ENCODE assay signal across 11 cellular contexts in the genomic region with DNA sequence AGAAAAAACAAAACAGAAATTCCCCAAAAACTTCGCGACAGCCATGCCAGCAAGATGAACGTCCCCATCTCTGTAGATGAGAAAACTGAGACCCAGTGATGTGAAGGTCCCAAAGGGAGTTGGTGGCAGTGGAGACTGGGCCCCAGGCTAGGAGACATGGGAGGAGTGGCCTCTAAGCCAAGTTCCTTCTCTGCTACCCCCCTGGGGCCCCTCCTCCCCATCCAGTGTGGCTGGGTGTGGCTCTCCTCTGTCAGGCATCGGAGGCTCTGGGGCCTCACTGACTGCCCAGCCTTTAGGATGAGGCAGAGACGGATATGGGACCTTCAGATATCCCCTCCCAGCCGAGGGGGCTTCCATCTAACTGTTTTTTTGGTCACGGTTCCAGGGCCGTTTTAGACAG. TPM values are rescaled to one million over a fixed set of nuclear protein-coding genes. Genes with fewer than 3 reads are reported as not detected.
DNase-seq lines count a peak whose midpoint lies in the region; ATAC-seq and TF ChIP-seq lines count a peak whose summit lies in the region.
"Had no signal": no experiment of that assay in that cellular context is flagged by ENCODE, and none has a peak within 500 bp of the region (broad histone marks: within the 10 kb centered on the region; RNA-seq: fewer than 3 reads in every experiment).

No MANE protein-coding gene starts in this region.

- peaks cover 66% of the 10 kb centered on the region for H3K4me1 Mint-ChIP-seq in activated naive CD4-positive, alpha-beta T cell treated with anti-CD3 and anti-CD28 coated beads, Interleukin-2, amount 10 ng/mL, durations not matched to agents 7 days and 5 days

- H2AFZ ChIP-seq in PC-3 (ENCODE audit: low read length) = no peak overlapping the region

- no peaks in the 10 kb centered on the region for H3K9me3 ChIP-seq in SK-N-MC (ENCODE audit: low read depth, low read length)
- no peaks in the 10 kb centered on the region for H3K9me3 ChIP-seq in transverse colon
- H3K9me3 ChIP-seq in PC-3 (ENCODE audit: low read length) = no peaks in the 10 kb centered on the region

- H3K4me3 Mint-ChIP-seq in activated naive CD4-positive, alpha-beta T cell treated with anti-CD3 and anti-CD28 coated beads, Interleukin-2, amount 10 ng/mL, durations not matched to agents 7 days and 5 days = no peak overlapping the region

- POLR2A ChIA-PET in PC-3 (lab: Charles Lee; ENCODE audit: unreplicated experiment) = no interaction called here

- peak overlapping the region; percentile 24; the same call in 1 of the 2 replicates for H3K4me3 ChIP-seq in SK-N-MC
- H3K4me3 ChIP-seq in transverse colon = no peak overlapping the region
- no peak overlapping the region for H3K4me3 ChIP-seq in PC-3 (ENCODE audit: low read length)

- WGBS in transverse colon (ENCODE audit: low coverage in 1 of 2), 2 donors = 75% methylated on average over 8 of the region's 8 CpGs; no CpG with 5 or more reads in 1 of the 2 donors

- no peak for TF ChIP-seq POLR2A in transverse colon (IDR thresholded peaks at IDR 0.05)

- TF ChIP-seq EP300 in transverse colon (IDR thresholded peaks at IDR 0.05; ENCODE audit: low read depth) = no peak

- intact Hi-C loops in left ventricle myocardium superior (cut with micrococcal nuclease) = no loop called here
- intact Hi-C loops in transverse colon (cut with DNase I; ENCODE audit: low total_unique reads) = no loop called here
- intact Hi-C loops in PC-3 (cut with micrococcal nuclease) = no loop called here

- no peaks in the 10 kb centered on the region for H3K9me2 ChIP-seq in PC-3 (replicated peaks; ENCODE audit: low read length)

- H3K4me2 ChIP-seq in PC-3 (ENCODE audit: low read length) = no peak overlapping the region

- no peak for DNase-seq in activated naive CD4-positive, alpha-beta T cell treated with anti-CD3 and anti-CD28 coated beads, Interleukin-2, amount 10 ng/mL, durations not matched to agents 7 days and 5 days
- no peak for DNase-seq in activated naive CD4-positive, alpha-beta T cell treated with Interleukin-2 at 50 U/mL for 16 hours
- DNase-seq in SK-N-MC (ENCODE audit: low read depth, low spot score) = no peak
- DNase-seq in left ventricle myocardium superior = no peak
- peak; percentile 40 for DNase-seq in transverse colon
- DNase-seq in PC-3 = no peak
- DNase-seq in ureter (ENCODE audit: low spot score) = no peak
- DNase-seq in mesenteric fat pad (ENCODE audit: low spot score) = no peak
- DNase-seq: activated gamma-delta T cell treated with Interleukin-2 at 50 U/mL for 16 hours, NCI-H510A treated with DMSO at 0.1 percent for 48 hours had no signal

- CTCF ChIA-PET in activated naive CD4-positive, alpha-beta T cell treated with anti-CD3 and anti-CD28 coated beads, Interleukin-2, amount 10 ng/mL, durations not matched to agents 7 days and 5 days (lab: Charles Lee) = interaction anchor here (1.3 to 1.8 kb wide), 4 partner anchors 7 to 49 kb away, joined by 3 to 7 read pairs (median 5); no protein-coding TSS in a partner anchor
- CTCF ChIA-PET in PC-3 (lab: Charles Lee) = no interaction called here

- H3K9me3 Mint-ChIP-seq in activated naive CD4-positive, alpha-beta T cell treated with anti-CD3 and anti-CD28 coated beads, Interleukin-2, amount 10 ng/mL, durations not matched to agents 7 days and 5 days = no peaks in the 10 kb centered on the region

- peak; percentile 40 for ATAC-seq in left ventricle myocardium superior
- ATAC-seq in PC-3 = no peak
- ATAC-seq: HCT116 had no signal

- in situ Hi-C loops in transverse colon (cut with MboI; ENCODE audit: low pct_ligation_motif_present in 1 of 4, low pct_unique_long_range_greater_than_20kb in 1 of 4, low sequenced_read_pairs in 3 of 4) = no loop called here

- H3K27me3 Mint-ChIP-seq in activated naive CD4-positive, alpha-beta T cell treated with anti-CD3 and anti-CD28 coated beads, Interleukin-2, amount 10 ng/mL, durations not matched to agents 7 days and 5 days = no peaks in the 10 kb centered on the region

- H3K4me1 ChIP-seq in transverse colon (peaks cover 7 to 47% (median 13%) of the 10 kb centered on the region in 4 donors), PC-3 (ENCODE audit: insufficient read depth, low read length) (no peaks in the 10 kb centered on the region)

- no peak for TF ChIP-seq CTCF in transverse colon (IDR thresholded peaks at IDR 0.05)
- TF ChIP-seq CTCF in PC-3 (conservative IDR thresholded peaks at IDR 0.05; ENCODE audit: low read depth, low read length) = no peak

- H3F3A ChIP-seq in PC-3 (ENCODE audit: low read length, unreplicated experiment) = no peaks in the 10 kb centered on the region

- H3K27ac ChIP-seq in SK-N-MC = 0 out of 2 replicates have a peak overlapping the region, but pooled peaks have one; percentile 31
- peak overlapping the region; percentile 46 to 66 (median 51) for H3K27ac ChIP-seq in transverse colon
- no peak overlapping the region for H3K27ac ChIP-seq in PC-3 (ENCODE audit: low read length)

- H3K36me3 ChIP-seq in SK-N-MC (ENCODE audit: insufficient read depth, low read length) (no peaks in the 10 kb centered on the region), transverse colon (no peaks in the 10 kb centered on the region), PC-3 (ENCODE audit: low read depth, low read length) (peaks cover 7% of the 10 kb centered on the region; the same call in 1 of the 2 replicates)

- peaks cover 86% of the 10 kb centered on the region for H3K79me2 ChIP-seq in PC-3 (ENCODE audit: low read length)

- BruUV-seq in PC-3 (replicated peaks; lab: Mats Ljungman, UMichigan) = no TSS peak

- H3K9ac ChIP-seq in SK-N-MC (ENCODE audit: insufficient read length) = no peak overlapping the region
- H3K9ac ChIP-seq in PC-3 (ENCODE audit: low read length) = no peak overlapping the region

- peaks cover 60% of the 10 kb centered on the region for H4K20me1 ChIP-seq in PC-3 (ENCODE audit: low read length)

- H3K36me3 Mint-ChIP-seq in activated naive CD4-positive, alpha-beta T cell treated with anti-CD3 and anti-CD28 coated beads, Interleukin-2, amount 10 ng/mL, durations not matched to agents 7 days and 5 days = peaks cover 2% of the 10 kb centered on the region

- H3K27me3 ChIP-seq in transverse colon (no peaks in the 10 kb centered on the region), PC-3 (ENCODE audit: low read length) (no peaks in the 10 kb centered on the region)

- H3K27ac Mint-ChIP-seq in activated naive CD4-positive, alpha-beta T cell treated with anti-CD3 and anti-CD28 coated beads, Interleukin-2, amount 10 ng/mL, durations not matched to agents 7 days and 5 days = peak overlapping the region; percentile 82

RNA-seq across cellular contexts. Expression of a gene that starts 9.8 kb away (rescaled TPM):
- total RNA-seq in left ventricle myocardium superior (1.8 TPM), transverse colon (10 to 100 TPM in 1 of 4 donors, 1 to 10 TPM in 3; 2.0 to 10.1 (median 6.1) TPM), PC-3 (2014; rRNA removed) (24.5 and 34.0 TPM in 2 replicates), ureter (3.6 TPM), mesenteric fat pad (15.8 TPM)
